In genomic region chr12:100733817-100734593, GRCh38 we compare ENCODE assay signal across 9 cellular contexts.
DNase-seq lines count a peak whose midpoint lies in the region; ATAC-seq, FAIRE-seq and TF ChIP-seq lines count a peak whose summit lies in the region.
"Had no signal": no experiment of that assay in that cellular context is flagged by ENCODE, and none has a peak within 500 bp of the region (broad histone marks: within the 10 kb centered on the region; RNA-seq: fewer than 3 reads in every experiment).

No MANE protein-coding gene starts in this region.

- DNase-seq in GM10266 (ENCODE audit: extremely low spot score), result no peak
- peak; percentile 39 to 75 for DNase-seq in HAP-1 (ENCODE audit: low spot score in 2 of 2)
- peak; percentile 26 for DNase-seq in NCI-H187 treated with DMSO at 0.1 percent for 48 hours (lab: John Stamatoyannopoulos, UW)
- no peak for DNase-seq in GM12878 (ENCODE audit: low read depth, low spot score)
- peak; percentile 62 for DNase-seq in medulla oblongata (ENCODE audit: extremely low spot score)

- H3K27me3 ChIP-seq in HAP-1 (ENCODE audit: low read depth) (no peaks in the 10 kb centered on the region), GM12878 (replicated peaks in 1 of 2; ENCODE audit: control insufficient read depth in 2 of 2, insufficient read depth in 2 of 2, low read length in 1 of 2) (no peaks in the 10 kb centered on the region; a peak in 2 of 4 replicates)

- H3K9ac ChIP-seq in GM12878 (ENCODE audit: control insufficient read depth, insufficient read depth, low read length), result no peak overlapping the region

- TF ChIP-seq RAD21 in GM12878 (IDR thresholded peaks at IDR 0.05; ENCODE audit: insufficient read depth, low read depth, low read length), result 0 out of 2 replicates have a peak, but pooled peaks have one; percentile 15

- RAD21 ChIA-PET in GM12878 (lab: Charles Lee; ENCODE audit: unreplicated experiment), result no interaction called here

- SMC1A ChIA-PET in GM12878 (lab: Charles Lee; ENCODE audit: uncharacterized antibody, unreplicated experiment), result interaction anchor here (1.6 kb wide), 1 partner anchor 9 kb away, joined by 3 read pairs; no protein-coding TSS in a partner anchor

- no peak for TF ChIP-seq POLR2A in GM12878 (IDR thresholded peaks at IDR 0.05; ENCODE audit: low read depth, low read length)

- intact Hi-C loops in GM12878 (cut with micrococcal nuclease; ENCODE audit: unreplicated experiment), result loop anchor here (10.0 kb wide), 1 partner anchor 199 kb away; no protein-coding TSS in a partner anchor

- CTCF ChIA-PET in GM12878 (lab: Yijun Ruan, JAX), result interaction anchor here (0.7 to 1.6 kb wide), 4 partner anchors 9 to 499 kb away, joined by 3 to 4 read pairs (median 4); no protein-coding TSS in a partner anchor

- H3K4me2 ChIP-seq in GM12878 (ENCODE audit: control insufficient read depth, insufficient read depth), result no peak overlapping the region; the same call in 1 of the 2 replicates

- FAIRE-seq in GM12878 (lab: Jason Lieb, UNC), result no peak
- FAIRE-seq: TTC549 had no signal

- H3K9me3 ChIP-seq in HAP-1 (no peaks in the 10 kb centered on the region), GM12878 (replicated peaks; ENCODE audit: control insufficient read depth, insufficient read depth, low read length) (no peaks in the 10 kb centered on the region)

- peaks cover 4% of the 10 kb centered on the region; the same call in 1 of the 2 replicates for H3K4me1 ChIP-seq in HAP-1
- peaks cover 5% of the 10 kb centered on the region; the same call in 1 of the 2 replicates for H3K4me1 ChIP-seq in GM12878 (ENCODE audit: control insufficient read depth, insufficient read depth, low read length)

- no peaks in the 10 kb centered on the region for H4K20me1 ChIP-seq in GM12878 (ENCODE audit: control insufficient read depth, insufficient read depth)

- TF ChIP-seq CTCF in GM10266 (IDR thresholded peaks at IDR 0.05; ENCODE audit: control insufficient read depth, insufficient read depth, low read depth, missing control alignments), result peak; percentile 43
- peak; percentile 26 to 32 (median 28); a peak in 3 of 6 replicates for TF ChIP-seq CTCF in GM12878 (IDR thresholded peaks at IDR 0.05 in 2 of 3, conservative IDR thresholded peaks at IDR 0.05 in 1 of 3; ENCODE audit: control insufficient read depth in 2 of 3, extremely low read depth in 1 of 3, insufficient read depth in 1 of 3, low read depth in 3 of 3, low read length in 3 of 3)

- H3K27ac ChIP-seq in GM12878 (ENCODE audit: control insufficient read depth, insufficient read depth), result no peak overlapping the region

- H3K4me3 ChIP-seq in HAP-1, result no peak overlapping the region
- no peak overlapping the region for H3K4me3 ChIP-seq in GM12878

- in situ Hi-C loops in HAP-1 (cut with MboI; ENCODE audit: low sequenced_read_pairs) (loop anchor here (5.0 kb wide), 1 partner anchor 62 kb away; no protein-coding TSS in a partner anchor), GM12878 (cut with MboI) (no loop called here)

- peak; percentile 42 for ATAC-seq in GM12878
- no peak for ATAC-seq in HG02571 (IDR thresholded peaks at IDR 0.05; ENCODE audit: unreplicated experiment)
- ATAC-seq in HG02840 (IDR thresholded peaks at IDR 0.05; ENCODE audit: low FRiP score, unreplicated experiment), result no peak
- ATAC-seq in GM19023 (IDR thresholded peaks at IDR 0.05; ENCODE audit: unreplicated experiment), result no peak

- no TSS peak for BruUV-seq in GM12878 (replicated peaks; lab: Mats Ljungman, UMichigan)

- POLR2A ChIA-PET in GM12878 (lab: Charles Lee), result no interaction called here

- no peak overlapping the region for H2AFZ ChIP-seq in GM12878 (ENCODE audit: control insufficient read depth, low read depth, low read length)

- no peak for TF ChIP-seq EP300 in GM12878 (IDR thresholded peaks at IDR 0.05; ENCODE audit: borderline replicate concordance in 1 of 2, control insufficient read depth in 1 of 2, low read depth in 2 of 2, low read length in 2 of 2)

- no peaks in the 10 kb centered on the region for H3K36me3 ChIP-seq in HAP-1 (replicated peaks)
- no peaks in the 10 kb centered on the region for H3K36me3 ChIP-seq in GM12878 (ENCODE audit: control insufficient read depth in 2 of 2, insufficient read depth in 2 of 2, low read length in 1 of 2)

- 22% methylated on average over 5 of the region's 5 CpGs for WGBS in GM12878 (ENCODE audit: insufficient coverage, insufficient replicate concordance, low lambda C conversion rate, missing lambda C conversion rate)

- no peaks in the 10 kb centered on the region for H3K79me2 ChIP-seq in GM12878 (ENCODE audit: control insufficient read depth, insufficient read depth, low read length)

TF ChIP-seq in GM12878, 131 proteins besides CTCF, POLR2A, EP300 and RAD21:
- no peak for TF ChIP-seq MYC (IDR thresholded peaks at IDR 0.05; ENCODE audit: insufficient read depth, insufficient read length, insufficient replicate concordance, low read length, severe bottlenecking)
- peak; percentile 56 for TF ChIP-seq RUNX3 (IDR thresholded peaks at IDR 0.05; ENCODE audit: low read length)

Comparison
In these comparisons a context has a peak if more than half of its experiments do, and no peak if none do; other contexts are left out.
1. DNase-seq: peak in HAP-1 (2 of 2), NCI-H187 treated with DMSO at 0.1 percent for 48 hours (single experiment) and medulla oblongata (single experiment); none in GM10266 (single experiment) and GM12878 (single experiment).